Comparison of ENCODE assay signal across 9 cellular contexts in the genomic region with DNA sequence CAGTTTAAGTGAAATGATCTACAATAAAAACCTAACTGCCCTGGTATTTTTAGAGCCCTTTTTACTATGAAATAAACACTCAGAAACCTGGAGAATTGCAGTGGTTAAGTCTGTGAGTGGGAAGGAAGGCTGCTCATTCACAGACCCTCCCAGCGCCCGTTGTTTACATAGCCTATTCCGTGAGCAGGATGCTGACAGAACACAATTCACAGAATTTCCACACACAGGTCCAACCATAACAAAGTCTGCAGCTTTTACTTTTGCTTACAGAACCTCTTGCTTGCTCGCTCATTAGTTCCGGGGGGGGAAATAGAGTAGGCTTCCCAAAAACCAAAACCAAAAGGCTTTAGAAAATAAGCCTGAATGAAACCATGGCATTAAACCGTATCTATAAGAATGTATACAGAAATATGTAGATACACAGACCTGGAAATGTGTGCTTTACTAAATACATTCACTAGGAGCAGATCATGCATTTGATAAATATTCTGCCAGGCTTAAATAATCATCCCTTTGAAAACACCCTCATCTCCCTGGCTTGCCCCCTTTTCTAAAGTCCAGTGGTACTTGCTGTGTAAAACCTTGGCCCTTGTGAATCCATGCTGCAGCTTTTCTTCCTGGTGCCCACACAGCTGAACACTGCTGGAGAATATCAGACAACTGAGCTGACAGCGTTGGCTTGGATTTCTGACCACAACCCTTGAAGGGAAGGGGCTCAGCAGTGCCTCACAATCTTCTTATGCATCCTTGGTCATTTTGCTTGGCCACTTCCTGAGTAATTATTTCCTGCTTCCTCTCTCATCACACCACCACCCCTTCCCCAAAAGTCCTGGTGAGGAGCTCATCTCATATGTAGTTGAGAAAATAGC.
DNase-seq lines count a peak whose midpoint lies in the region; ATAC-seq and TF ChIP-seq lines count a peak whose summit lies in the region.
"Had no signal": no experiment of that assay in that cellular context is flagged by ENCODE, and none has a peak within 500 bp of the region (broad histone marks: within the 10 kb centered on the region; RNA-seq: fewer than 3 reads in every experiment).

No MANE protein-coding gene starts in this region.

- H3K4me3 ChIP-seq in rectal smooth muscle tissue (ENCODE audit: low read length), result no peak overlapping the region

- H3K27me3 ChIP-seq in rectal smooth muscle tissue (ENCODE audit: control insufficient read depth, insufficient read depth, low read length), result no peaks in the 10 kb centered on the region

- H3K4me1 ChIP-seq in rectal smooth muscle tissue (ENCODE audit: control insufficient read depth, insufficient read depth, low read length), result peaks cover 3% of the 10 kb centered on the region

- in situ Hi-C loops in KBM-7 (cut with MboI; ENCODE audit: low pct_unique_long_range_greater_than_20kb, low sequenced_read_pairs), result no loop called here

- TF ChIP-seq CTCF in VCaP (conservative IDR thresholded peaks at IDR 0.05), result no peak

- peak; percentile 54 for DNase-seq in KBM-7
- DNase-seq in glomerular endothelial cell (ENCODE audit: extremely low read depth, low read depth, low spot score), result peak; percentile 85
- no peak for DNase-seq in NAMALWA (ENCODE audit: low spot score)
- no peak for DNase-seq in erythroblast (lab: John Stamatoyannopoulos, UW)
- no peak for DNase-seq in NK-92 (lab: John Stamatoyannopoulos, UW; ENCODE audit: unreplicated experiment)
- DNase-seq: NCI-H526 had no signal

- no peak overlapping the region for H3K9ac ChIP-seq in rectal smooth muscle tissue (ENCODE audit: low read length)

- TF ChIP-seq POLR2A in erythroblast (IDR thresholded peaks at IDR 0.05; ENCODE audit: low read length), result no peak

- no peaks in the 10 kb centered on the region for H3K36me3 ChIP-seq in rectal smooth muscle tissue (ENCODE audit: control insufficient read depth, insufficient read depth, low read length)

- H3K27ac ChIP-seq in VCaP (peak overlapping the region; percentile 63), rectal smooth muscle tissue (ENCODE audit: low read depth, low read length) (peak overlapping the region; percentile 11)

- ATAC-seq in HG02798 (IDR thresholded peaks at IDR 0.05; ENCODE audit: poor library complexity, unreplicated experiment), result no peak

Comparison
In these comparisons a context has a peak if more than half of its experiments do, and no peak if none do; other contexts are left out.
1. DNase-seq: peak in KBM-7 (single experiment) and glomerular endothelial cell (single experiment); none in NAMALWA (single experiment), erythroblast (0 of 2) and NK-92 (single experiment).